10 cellular contexts compared by ENCODE assay signal in the genomic region with DNA sequence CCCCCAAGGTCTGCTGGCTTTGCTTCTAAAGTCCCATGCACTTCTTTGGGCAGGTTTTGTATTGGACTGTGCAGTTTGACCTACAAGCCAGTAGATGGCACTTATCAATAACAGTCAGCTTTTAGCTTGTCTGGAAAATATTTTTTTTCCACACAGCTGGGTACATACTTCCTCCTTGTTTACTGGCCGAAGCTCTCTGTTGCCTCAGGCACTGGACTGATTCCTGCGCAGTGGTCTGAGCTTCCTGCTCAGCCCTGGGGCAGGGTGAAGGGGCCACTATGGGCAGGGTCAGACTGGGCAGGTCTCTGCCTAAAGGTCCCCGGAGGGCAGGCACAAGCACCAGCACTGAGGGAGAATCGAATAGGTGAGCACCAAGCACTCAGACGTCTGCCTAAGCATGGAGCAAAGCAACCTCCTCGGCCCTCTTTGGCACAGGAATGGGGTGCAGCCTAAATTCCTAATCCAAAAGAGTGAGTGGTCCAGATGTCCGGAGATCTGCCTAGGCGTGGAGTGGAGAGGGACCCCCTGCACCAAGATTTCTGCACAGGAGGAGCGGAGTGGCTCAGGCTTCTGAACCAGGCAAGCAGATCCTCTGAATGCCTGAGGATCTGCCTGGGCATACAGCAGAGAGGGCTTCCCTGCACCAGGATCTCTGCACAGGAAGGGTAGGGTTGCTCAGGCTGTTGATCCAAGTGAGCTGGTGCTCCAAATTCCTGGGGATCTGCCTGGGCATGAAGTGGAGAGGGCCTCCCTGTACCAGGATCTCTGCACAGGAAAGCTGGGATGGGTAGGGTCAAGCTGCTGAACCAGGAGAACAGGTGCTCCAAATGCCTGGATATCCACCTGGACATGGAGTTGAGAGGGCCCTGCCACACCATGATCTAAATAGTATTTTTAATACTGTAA.
DNase-seq lines count a peak whose midpoint lies in the region; ATAC-seq and TF ChIP-seq lines count a peak whose summit lies in the region.
"Had no signal": no experiment of that assay in that cellular context is flagged by ENCODE, and none has a peak within 500 bp of the region (broad histone marks: within the 10 kb centered on the region; RNA-seq: fewer than 3 reads in every experiment).

No MANE protein-coding gene starts in this region.

- H3K4me1 ChIP-seq in breast epithelium (no peaks in the 10 kb centered on the region), smooth muscle cell (ENCODE audit: low read depth) (no peaks in the 10 kb centered on the region), right cardiac atrium (ENCODE audit: control insufficient read depth, insufficient read depth, low read length) (no peaks in the 10 kb centered on the region)
- H3K4me1 ChIP-seq: BLaER1 treated with 17β-estradiol and CSF1 and Interleukin-3, amounts not matched to agents 10 nM and 100 nM had no signal

- H3K9me3 ChIP-seq in breast epithelium (peaks cover 5 to 14% of the 10 kb centered on the region in 2 donors), smooth muscle cell (replicated peaks; ENCODE audit: low read depth) (no peaks in the 10 kb centered on the region), right cardiac atrium (ENCODE audit: control insufficient read depth, low read length) (no peaks in the 10 kb centered on the region)

- H3K27me3 Mint-ChIP-seq in MCF 10A (ENCODE audit: insufficient read depth, unreplicated experiment): peaks cover 13% of the 10 kb centered on the region

- no peak overlapping the region for H2AFZ ChIP-seq in smooth muscle cell (ENCODE audit: low read depth)

- DNase-seq in MCF 10A (ENCODE audit: unreplicated experiment) (peak; percentile 47), breast epithelium (ENCODE audit: low spot score in 2 of 2) (no peak), cardiac fibroblast (ENCODE audit: low read depth in 2 of 2) (peak; percentile 17 to 29), smooth muscle cell (lab: John Stamatoyannopoulos, UW; ENCODE audit: unreplicated experiment) (no peak), DMS114 treated with DMSO at 0.1 percent for 48 hours (lab: John Stamatoyannopoulos, UW; ENCODE audit: unreplicated experiment) (no peak), dedifferentiated amniotic fluid mesenchymal stem cell (ENCODE audit: extremely low spot score) (no peak), right cardiac atrium (no peak)
- DNase-seq: activated T-cell treated with anti-CD3 and anti-CD28 coated beads, Interleukin-2, amount 50 U/mL, for 1 hour had no signal

- WGBS in smooth muscle cell (ENCODE audit: low lambda C conversion rate): 82% methylated on average over 9 of the region's 9 CpGs
- 76% methylated on average over 9 of the region's 9 CpGs for WGBS in right cardiac atrium

- no peaks in the 10 kb centered on the region for H3K36me3 ChIP-seq in breast epithelium
- H3K36me3 ChIP-seq in smooth muscle cell (ENCODE audit: low read depth): no peaks in the 10 kb centered on the region
- H3K36me3 ChIP-seq: BLaER1 treated with 17β-estradiol and CSF1 and Interleukin-3, amounts not matched to agents 10 nM and 100 nM had no signal

- H3K4me3 ChIP-seq in breast epithelium (no peak overlapping the region), cardiac fibroblast (replicated peaks in 1 of 2; ENCODE audit: low read depth in 2 of 2, low read length in 2 of 2) (no peak overlapping the region), smooth muscle cell (no peak overlapping the region), right cardiac atrium (ENCODE audit: low read length) (no peak overlapping the region)
- H3K4me3 ChIP-seq: BLaER1 treated with 17β-estradiol and CSF1 and Interleukin-3, amounts not matched to agents 10 nM and 100 nM had no signal

- H3K4me3 Mint-ChIP-seq in MCF 10A (ENCODE audit: unreplicated experiment): peak overlapping the region; percentile 26

- POLR2A ChIA-PET in MCF 10A (lab: Yijun Ruan, JAX): interaction anchor here (1.0 to 1.9 kb wide), 4 partner anchors 10 to 107 kb away, joined by 4 to 9 read pairs (median 6); a partner anchor contains a TSS

- intact Hi-C loops in MCF 10A (cut with micrococcal nuclease) (loop anchor here (1.0 kb wide), 1 partner anchor 106 kb away; a partner anchor contains a TSS), breast epithelium (cut with DNase I; ENCODE audit: low total_unique reads) (no loop called here), right cardiac atrium (cut with DNase I) (no loop called here)

- H3K36me3 Mint-ChIP-seq in MCF 10A (ENCODE audit: insufficient read depth, unreplicated experiment): no peaks in the 10 kb centered on the region

- H3K27ac Mint-ChIP-seq in MCF 10A (ENCODE audit: low read depth, unreplicated experiment): no peak overlapping the region

- TF ChIP-seq POLR2A in breast epithelium (IDR thresholded peaks at IDR 0.05): no peak

- CTCF ChIA-PET in MCF 10A (lab: Yijun Ruan, JAX): interaction anchor here (0.6 to 2.0 kb wide), 11 partner anchors 10 to 1536 kb away, joined by 3 to 7 read pairs (median 3); no protein-coding TSS in a partner anchor

- no peak overlapping the region for H3K27ac ChIP-seq in breast epithelium
- H3K27ac ChIP-seq in smooth muscle cell (ENCODE audit: low read depth): no peak overlapping the region
- H3K27ac ChIP-seq in right cardiac atrium (ENCODE audit: low read length): no peak overlapping the region
- H3K27ac ChIP-seq: BLaER1 treated with 17β-estradiol and CSF1 and Interleukin-3, amounts not matched to agents 10 nM and 100 nM had no signal

- TF ChIP-seq CTCF in MCF 10A (IDR thresholded peaks at IDR 0.05; ENCODE audit: unreplicated experiment) (peak; percentile 54), breast epithelium (IDR thresholded peaks at IDR 0.05) (no peak), LNCAP (IDR thresholded peaks at IDR 0.05) (peak; percentile 85), cardiac fibroblast (IDR thresholded peaks at IDR 0.05; ENCODE audit: low read depth, low read length) (peak; percentile 40), smooth muscle cell (IDR thresholded peaks at IDR 0.05; ENCODE audit: borderline replicate concordance, insufficient read depth, poor library complexity, severe bottlenecking) (peak; percentile 27)

- no TSS peak for BruUV-seq in MCF 10A (replicated peaks; lab: Mats Ljungman, UMichigan)

- no peaks in the 10 kb centered on the region for H3K4me1 Mint-ChIP-seq in MCF 10A (ENCODE audit: insufficient read depth, unreplicated experiment)

- no peaks in the 10 kb centered on the region for H3F3A ChIP-seq in smooth muscle cell (ENCODE audit: low read depth)

- H3K9ac ChIP-seq in smooth muscle cell (ENCODE audit: low read depth): no peak overlapping the region
- H3K9ac ChIP-seq: BLaER1 treated with 17β-estradiol and CSF1 and Interleukin-3, amounts not matched to agents 10 nM and 100 nM had no signal

- no peak for ATAC-seq in right cardiac atrium

- H3K27me3 ChIP-seq in breast epithelium (no peaks in the 10 kb centered on the region), smooth muscle cell (ENCODE audit: low read depth) (no peaks in the 10 kb centered on the region), right cardiac atrium (ENCODE audit: control insufficient read depth, insufficient read depth) (no peaks in the 10 kb centered on the region)
- H3K27me3 ChIP-seq: BLaER1 treated with 17β-estradiol and CSF1 and Interleukin-3, amounts not matched to agents 10 nM and 100 nM had no signal

- H4K20me1 ChIP-seq in smooth muscle cell (ENCODE audit: low read depth): no peaks in the 10 kb centered on the region
- H4K20me1 ChIP-seq: BLaER1 treated with 17β-estradiol and CSF1 and Interleukin-3, amounts not matched to agents 10 nM and 100 nM had no signal

- no peaks in the 10 kb centered on the region for H3K9me3 Mint-ChIP-seq in MCF 10A (ENCODE audit: unreplicated experiment)

- no peaks in the 10 kb centered on the region for H3K79me2 ChIP-seq in smooth muscle cell (ENCODE audit: low read depth)

- no peak overlapping the region for H3K4me2 ChIP-seq in smooth muscle cell
- H3K4me2 ChIP-seq: BLaER1 treated with 17β-estradiol and CSF1 and Interleukin-3, amounts not matched to agents 10 nM and 100 nM had no signal

Comparison
In these comparisons a context has a peak if more than half of its experiments do, and no peak if none do; other contexts are left out.
1. DNase-seq: peak in MCF 10A (single experiment) and cardiac fibroblast (2 of 2); none in breast epithelium (0 of 2), smooth muscle cell (single experiment), DMS114 treated with DMSO at 0.1 percent for 48 hours (single experiment), dedifferentiated amniotic fluid mesenchymal stem cell (single experiment) and right cardiac atrium (0 of 3).
2. CTCF ChIP-seq: peak in MCF 10A (single experiment), LNCAP (single experiment), cardiac fibroblast (single experiment) and smooth muscle cell (single experiment); none in breast epithelium (0 of 3).